ENCODE assay signal across 25 cellular contexts in the genomic region with DNA sequence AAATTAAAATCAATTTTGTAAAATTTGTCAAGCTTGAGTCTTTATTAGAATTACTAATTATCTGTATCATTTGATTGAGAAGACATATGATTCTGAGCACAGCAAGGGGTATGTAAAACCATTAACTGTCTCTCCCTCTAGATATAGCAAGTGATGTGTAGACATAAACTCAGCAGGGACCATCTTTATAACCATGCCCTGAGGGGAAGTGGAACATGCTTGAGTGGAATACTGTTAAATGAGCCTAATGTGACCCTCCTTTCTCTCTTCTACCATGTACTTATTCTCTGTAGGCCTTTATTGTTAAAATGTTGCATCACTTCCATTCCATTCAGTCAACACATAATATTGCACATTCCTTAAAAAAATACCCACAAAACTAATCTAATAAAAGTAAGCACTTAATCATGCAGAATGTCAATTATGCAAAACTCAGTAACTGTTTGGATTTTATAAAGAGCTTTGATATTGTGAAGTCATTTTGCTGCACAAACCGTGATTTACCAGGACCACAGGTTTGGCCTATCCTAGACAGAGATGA.
A peak's percentile ranks its signal among the peaks of the same experiment; 100 is the strongest.
DNase-seq lines count a peak whose midpoint lies in the region; ATAC-seq, FAIRE-seq and TF ChIP-seq lines count a peak whose summit lies in the region.
"Had no signal": no experiment of that assay in that cellular context is flagged by ENCODE, and none has a peak within 500 bp of the region (broad histone marks: within the 10 kb centered on the region; RNA-seq: fewer than 3 reads in every experiment).

No MANE protein-coding gene starts in this region.

- TF ChIP-seq POLR2A in HepG2 (IDR thresholded peaks at IDR 0.05; ENCODE audit: insufficient read depth in 1 of 2, low read depth in 2 of 2, low read length in 2 of 2) (no peak), right lobe of liver (IDR thresholded peaks at IDR 0.05) (no peak)

- no peak for FAIRE-seq in HepG2 (lab: Jason Lieb, UNC)
- FAIRE-seq: GM18507, H1 had no signal

- intact Hi-C loops in HepG2 (cut with micrococcal nuclease; ENCODE audit: unreplicated experiment), result no loop called here
- intact Hi-C loops in right lobe of liver (cut with DNase I), result no loop called here

- H3K9ac ChIP-seq in HepG2 (ENCODE audit: insufficient read depth, low read depth, low read length), result no peak overlapping the region
- H3K9ac ChIP-seq: SK-N-SH had no signal

- no peaks in the 10 kb centered on the region for H3K79me2 ChIP-seq in HepG2 (ENCODE audit: insufficient read depth, low read length)

- H4K20me1 ChIP-seq in HepG2 (ENCODE audit: insufficient read depth, low read length), result no peaks in the 10 kb centered on the region

- no TSS peak for BruUV-seq in HepG2 (replicated peaks; lab: Mats Ljungman, UMichigan)

- 0% methylated on average over 1 of the region's 1 CpG for WGBS in HepG2 (ENCODE audit: low lambda C conversion rate)
- WGBS in right lobe of liver (ENCODE audit: insufficient coverage, low coverage, low lambda C conversion rate, missing lambda C conversion rate), result 38% methylated on average over 1 of the region's 1 CpG

- in situ Hi-C loops in HepG2 (cut with HindIII; ENCODE audit: extremely low pct_ligation_motif_present, low pct_unique_long_range_greater_than_20kb), result no loop called here

- no peak overlapping the region for H3K4me2 ChIP-seq in HepG2 (ENCODE audit: low read depth, low read length)
- H3K4me2 ChIP-seq: SK-N-SH had no signal

- no peaks in the 10 kb centered on the region for H3K27me3 ChIP-seq in HepG2 (ENCODE audit: control insufficient read depth in 1 of 2, insufficient read depth in 2 of 2, low read length in 2 of 2)
- no peaks in the 10 kb centered on the region for H3K27me3 ChIP-seq in right lobe of liver

- no peak overlapping the region for H2AFZ ChIP-seq in HepG2 (ENCODE audit: low read length)

- H3K36me3 ChIP-seq in HepG2 (replicated peaks in 1 of 2; ENCODE audit: control insufficient read depth in 1 of 2, insufficient read depth in 2 of 2, low read length in 2 of 2) (no peaks in the 10 kb centered on the region), right lobe of liver (no peaks in the 10 kb centered on the region)

- no peak for TF ChIP-seq RAD21 in HepG2 (CRISPR knock-in tag; IDR thresholded peaks at IDR 0.05)

- CTCF ChIA-PET in HepG2 (lab: Yijun Ruan, JAX; ENCODE audit: low intra/inter-chr PET ratio, low total read pairs), result no interaction called here

- no peak for TF ChIP-seq EP300 in HepG2 (IDR thresholded peaks at IDR 0.05; ENCODE audit: low read depth in 2 of 2, low read length in 2 of 2)
- TF ChIP-seq EP300 in HepG2 (CRISPR knock-in tag; IDR thresholded peaks at IDR 0.05; ENCODE audit: borderline replicate concordance), result no peak

- H3K27ac ChIP-seq in HepG2 (ENCODE audit: extremely low read length, insufficient read depth, low read length) (no peak overlapping the region), right lobe of liver (no peak overlapping the region)
- H3K27ac ChIP-seq: C4-2B, RWPE1 had no signal

- H3K4me3 ChIP-seq in HepG2 (replicated peaks in 1 of 3; ENCODE audit: insufficient read depth in 1 of 3, low read depth in 2 of 3, low read length in 3 of 3) (no peak overlapping the region), right lobe of liver (no peak overlapping the region), choroid plexus epithelial cell (ENCODE audit: low read depth, low read length) (no peak overlapping the region)

- no peak for TF ChIP-seq CTCF in HepG2 (CRISPR knock-in tag; IDR thresholded peaks at IDR 0.05)
- TF ChIP-seq CTCF in right lobe of liver (IDR thresholded peaks at IDR 0.05), result no peak
- no peak for TF ChIP-seq CTCF in choroid plexus epithelial cell (conservative IDR thresholded peaks at IDR 0.05; ENCODE audit: low read depth, low read length)

- no peaks in the 10 kb centered on the region for H3K4me1 ChIP-seq in HepG2 (ENCODE audit: insufficient read depth, low read length)
- no peaks in the 10 kb centered on the region for H3K4me1 ChIP-seq in right lobe of liver

- DNase-seq in HepG2 (ENCODE audit: low spot score) (no peak), right lobe of liver (no peak), NCI-H345 (lab: John Stamatoyannopoulos, UW) (peak; percentile 36), choroid plexus epithelial cell (ENCODE audit: low read depth) (peak; percentile 5), nucleus accumbens (lab: John Stamatoyannopoulos, UW) (no peak), EL (no peak)
- DNase-seq in activated CD4-positive, alpha-beta T cell treated with anti-CD3 and anti-CD28 coated beads for 1 hour, result no peak
- DNase-seq in stimulated activated CD4-positive, alpha-beta T cell treated with anti-CD3 and anti-CD28 coated beads, Interleukin-1b, Interleukin-23, amount 100 ng/mL, for 48 hours, result no peak
- DNase-seq: 8988T; CD8-positive, alpha-beta memory T cell; GDM1; Karpas-422; MV-4-11; NCI-H1105 treated with DMSO at 0.1 percent for 48 hours; NCI-H187 treated with DMSO at 0.1 percent for 48 hours; NCI-H2171; NCI-H446 treated with DMSO at 0.1 percent for 48 hours; NCI-H526 treated with DMSO at 0.1 percent for 48 hours; NK-92 treated with Interleukin-12 subunit alpha and Interleukin-12 subunit beta, amount 100 ng/mL, for 24 hours; SHP77 treated with DMSO at 0.1 percent for 48 hours; SK-N-SH had no signal

- POLR2A ChIA-PET in HepG2 (lab: Yijun Ruan, JAX), result no interaction called here

- H3K9me3 ChIP-seq in HepG2 (ENCODE audit: low read length), result no peaks in the 10 kb centered on the region
- H3K9me3 ChIP-seq in right lobe of liver, result no peaks in the 10 kb centered on the region
- H3K9me3 ChIP-seq: SK-N-SH had no signal

- ATAC-seq in HepG2 (no peak), right lobe of liver (no peak)

TF ChIP-seq in HepG2, 621 proteins besides CTCF, POLR2A, EP300 and RAD21:
- TF ChIP-seq CEBPB (IDR thresholded peaks at IDR 0.05; ENCODE audit: borderline replicate concordance, low read depth, low read length) (peak; percentile 3; the same call in 1 of the 2 replicates), ZNF749 (CRISPR knock-in tag; IDR thresholded peaks at IDR 0.05; ENCODE audit: borderline replicate concordance) (no peak)

Comparison
In these comparisons a context has a peak if more than half of its experiments do, and no peak if none do; other contexts are left out.
1. DNase-seq: peak in NCI-H345 (single experiment) and choroid plexus epithelial cell (single experiment); none in HepG2 (single experiment), right lobe of liver (0 of 3), nucleus accumbens (0 of 56), EL (single experiment), activated CD4-positive, alpha-beta T cell treated with anti-CD3 and anti-CD28 coated beads for 1 hour (single experiment) and stimulated activated CD4-positive, alpha-beta T cell treated with anti-CD3 and anti-CD28 coated beads, Interleukin-1b, Interleukin-23, amount 100 ng/mL, for 48 hours (single experiment).